In the genomic region with DNA sequence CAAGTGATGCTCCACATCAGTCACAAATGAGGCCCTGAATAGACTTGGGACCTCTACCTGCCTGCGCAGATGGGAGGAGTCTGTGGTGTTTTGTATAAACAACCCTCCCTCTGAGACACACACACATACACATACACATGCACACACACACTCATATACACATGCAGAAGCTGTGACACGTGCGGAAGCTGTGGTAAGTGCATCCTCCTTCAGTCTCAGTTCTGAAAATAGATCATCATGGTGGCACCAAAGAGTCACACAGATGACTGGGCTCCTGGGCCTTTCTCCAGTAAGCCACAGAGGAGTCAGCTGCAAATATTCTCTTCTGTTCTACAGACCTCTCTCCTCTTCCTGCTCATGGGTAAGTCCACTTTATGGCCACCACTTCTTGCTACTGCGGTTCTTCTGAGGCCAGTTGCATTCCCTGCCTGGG, we compare ENCODE assay signal across 9 cellular contexts. TPM values are rescaled to one million over a fixed set of nuclear protein-coding genes. Genes with fewer than 3 reads are reported as not detected.
DNase-seq lines count a peak whose midpoint lies in the region; ATAC-seq and TF ChIP-seq lines count a peak whose summit lies in the region.
"Had no signal": no experiment of that assay in that cellular context is flagged by ENCODE, and none has a peak within 500 bp of the region (broad histone marks: within the 10 kb centered on the region; RNA-seq: fewer than 3 reads in every experiment).

A gene with protein sequence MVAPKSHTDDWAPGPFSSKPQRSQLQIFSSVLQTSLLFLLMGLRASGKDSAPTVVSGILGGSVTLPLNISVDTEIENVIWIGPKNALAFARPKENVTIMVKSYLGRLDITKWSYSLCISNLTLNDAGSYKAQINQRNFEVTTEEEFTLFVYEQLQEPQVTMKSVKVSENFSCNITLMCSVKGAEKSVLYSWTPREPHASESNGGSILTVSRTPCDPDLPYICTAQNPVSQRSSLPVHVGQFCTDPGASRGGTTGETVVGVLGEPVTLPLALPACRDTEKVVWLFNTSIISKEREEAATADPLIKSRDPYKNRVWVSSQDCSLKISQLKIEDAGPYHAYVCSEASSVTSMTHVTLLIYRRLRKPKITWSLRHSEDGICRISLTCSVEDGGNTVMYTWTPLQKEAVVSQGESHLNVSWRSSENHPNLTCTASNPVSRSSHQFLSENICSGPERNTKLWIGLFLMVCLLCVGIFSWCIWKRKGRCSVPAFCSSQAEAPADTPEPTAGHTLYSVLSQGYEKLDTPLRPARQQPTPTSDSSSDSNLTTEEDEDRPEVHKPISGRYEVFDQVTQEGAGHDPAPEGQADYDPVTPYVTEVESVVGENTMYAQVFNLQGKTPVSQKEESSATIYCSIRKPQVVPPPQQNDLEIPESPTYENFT (plus strand): TSS at position 224 of the 433 bp plus-strand sequence. CDS start 14 bp downstream, at position 238.

- H3K4me3 Mint-ChIP-seq in CD8-positive, alpha-beta memory T cell, result peak within 1 kb of the TSS; percentile 96 to 99 (median 97)
- H3K4me3 Mint-ChIP-seq in activated T-helper 1 cell treated with anti-CD3 and anti-CD28 coated beads, Interleukin-12 subunit alpha, Interleukin-12 subunit beta, Interleukin-2, Interleukin-4 antibody, amounts not matched to agents 30 ng/mL and 10 ng/mL and 1 ng/mL, durations not matched to agents 14 hours and 24 hours and 36 hours, result peak within 1 kb of the TSS; percentile 73

- no peak within 1 kb of the TSS for H3K4me2 ChIP-seq in Loucy (ENCODE audit: low read depth, low read length, poor library complexity, severe bottlenecking)

- peak within 1 kb of the TSS; percentile 92 to 98 (median 97) for H3K27ac Mint-ChIP-seq in CD8-positive, alpha-beta memory T cell
- peak within 1 kb of the TSS; percentile 77 for H3K27ac Mint-ChIP-seq in activated T-helper 1 cell treated with anti-CD3 and anti-CD28 coated beads, Interleukin-12 subunit alpha, Interleukin-12 subunit beta, Interleukin-2, Interleukin-4 antibody, amounts not matched to agents 30 ng/mL and 10 ng/mL and 1 ng/mL, durations not matched to agents 14 hours and 24 hours and 36 hours

- H3K4me1 ChIP-seq in CD8-positive, alpha-beta memory T cell (ENCODE audit: insufficient read depth, low read length), result peaks cover 34% of the 10 kb centered on the region
- peaks cover 19% of the 10 kb centered on the region for H3K4me1 ChIP-seq in Loucy (ENCODE audit: insufficient read depth, low read length, poor library complexity, severe bottlenecking)
- H3K4me1 ChIP-seq: thyroid gland had no signal

- H3K27me3 Mint-ChIP-seq in CD8-positive, alpha-beta memory T cell, result no peaks in the 10 kb centered on the region
- H3K27me3 Mint-ChIP-seq in activated T-helper 1 cell treated with anti-CD3 and anti-CD28 coated beads, Interleukin-12 subunit alpha, Interleukin-12 subunit beta, Interleukin-2, Interleukin-4 antibody, amounts not matched to agents 30 ng/mL and 10 ng/mL and 1 ng/mL, durations not matched to agents 14 hours and 24 hours and 36 hours (ENCODE audit: insufficient read depth), result peaks cover 14% of the 10 kb centered on the region

- no peak within 1 kb of the TSS for H3K9ac ChIP-seq in Loucy (ENCODE audit: low read depth, low read length, poor library complexity, severe bottlenecking)

- no peak for TF ChIP-seq CTCF in Loucy (conservative IDR thresholded peaks at IDR 0.05; ENCODE audit: low read length)
- no peak for TF ChIP-seq CTCF in foreskin fibroblast (IDR thresholded peaks at IDR 0.05; ENCODE audit: low read depth, low read length)

- no peaks in the 10 kb centered on the region for H4K20me1 ChIP-seq in Loucy (ENCODE audit: insufficient read depth, low read length, poor library complexity, severe bottlenecking)

- no peaks in the 10 kb centered on the region for H3K9me3 ChIP-seq in CD8-positive, alpha-beta memory T cell (ENCODE audit: low read length)
- no peaks in the 10 kb centered on the region for H3K9me3 ChIP-seq in Loucy (ENCODE audit: insufficient read depth, low read depth, low read length)
- H3K9me3 ChIP-seq: thyroid gland had no signal

- no peaks in the 10 kb centered on the region for H3K9me2 ChIP-seq in Loucy (replicated peaks; ENCODE audit: low read depth, low read length)

- CTCF ChIA-PET in CD8-positive, alpha-beta memory T cell (lab: Charles Lee), result interaction anchor here (0.6 to 5.0 kb wide), 17 partner anchors 10 to 346 kb away, joined by 3 to 21 read pairs (median 4); no protein-coding TSS in a partner anchor

- ATAC-seq in GM21526 (IDR thresholded peaks at IDR 0.05; ENCODE audit: low FRiP score, unreplicated experiment), result peak; percentile 54

- POLR2A ChIA-PET in CD8-positive, alpha-beta memory T cell (lab: Charles Lee), result interaction anchor here (0.6 to 1.6 kb wide), 8 partner anchors 14 to 59 kb away, joined by 3 to 5 read pairs (median 3); no protein-coding TSS in a partner anchor

- H3K36me3 ChIP-seq in CD8-positive, alpha-beta memory T cell (ENCODE audit: insufficient read depth, low read length), result no peaks in the 10 kb centered on the region
- H3K36me3 ChIP-seq in Loucy (ENCODE audit: insufficient read depth, low read length), result no peaks in the 10 kb centered on the region
- H3K36me3 ChIP-seq: thyroid gland had no signal

- H3K4me1 Mint-ChIP-seq in CD8-positive, alpha-beta memory T cell, result peaks cover 55 to 62% (median 57%) of the 10 kb centered on the region in 3 donors
- H3K4me1 Mint-ChIP-seq in activated T-helper 1 cell treated with anti-CD3 and anti-CD28 coated beads, Interleukin-12 subunit alpha, Interleukin-12 subunit beta, Interleukin-2, Interleukin-4 antibody, amounts not matched to agents 30 ng/mL and 10 ng/mL and 1 ng/mL, durations not matched to agents 14 hours and 24 hours and 36 hours (ENCODE audit: low read depth), result peaks cover 67% of the 10 kb centered on the region

- peak within 1 kb of the TSS; percentile 69 for H3K27ac ChIP-seq in CD8-positive, alpha-beta memory T cell (ENCODE audit: low read depth, low read length)
- H3K27ac ChIP-seq: thyroid gland had no signal

- peak; percentile 65 to 93 (median 92) for DNase-seq in CD8-positive, alpha-beta memory T cell
- DNase-seq in activated T-helper 1 cell treated with anti-CD3 and anti-CD28 coated beads, Interleukin-12 subunit alpha, Interleukin-12 subunit beta, Interleukin-2, Interleukin-4 antibody, amounts not matched to agents 30 ng/mL and 10 ng/mL and 1 ng/mL, durations not matched to agents 14 hours and 24 hours and 36 hours (ENCODE audit: low spot score), result peak; percentile 76
- DNase-seq in stimulated activated CD4-positive, alpha-beta T cell treated with anti-CD3 and anti-CD28 coated beads, Interleukin-15, amount 100 ng/mL, for 24 hours, result peak; percentile 82
- DNase-seq in foreskin fibroblast (no peak), NCI-H146 (lab: John Stamatoyannopoulos, UW) (no peak), iPS-NIHi11 (ENCODE audit: low spot score) (no peak)

- H3K27me3 ChIP-seq in CD8-positive, alpha-beta memory T cell (ENCODE audit: insufficient read depth, low read length, poor library complexity, severe bottlenecking), result no peaks in the 10 kb centered on the region
- no peaks in the 10 kb centered on the region for H3K27me3 ChIP-seq in Loucy (ENCODE audit: insufficient read depth, low read length, poor library complexity, severe bottlenecking)
- H3K27me3 ChIP-seq: thyroid gland had no signal

- intact Hi-C loops in activated T-helper 1 cell treated with anti-CD3 and anti-CD28 coated beads, Interleukin-12 subunit alpha, Interleukin-12 subunit beta, Interleukin-2, Interleukin-4 antibody, amounts not matched to agents 30 ng/mL and 10 ng/mL and 1 ng/mL, durations not matched to agents 14 hours and 24 hours and 36 hours (cut with micrococcal nuclease), result loop anchor here (1.0 to 10.0 kb wide), 7 partner anchors 14 to 451 kb away; a partner anchor contains a TSS

- H3K4me3 ChIP-seq in CD8-positive, alpha-beta memory T cell (ENCODE audit: low read length), result peak within 1 kb of the TSS; percentile 80
- H3K4me3 ChIP-seq in Loucy (ENCODE audit: low read length, poor library complexity, severe bottlenecking) (no peak within 1 kb of the TSS), foreskin fibroblast (ENCODE audit: low read depth in 1 of 2, low read length in 2 of 2) (no peak within 1 kb of the TSS)
- H3K4me3 ChIP-seq: thyroid gland had no signal

- H3F3A ChIP-seq in Loucy (ENCODE audit: low read depth), result no peaks in the 10 kb centered on the region

- no peaks in the 10 kb centered on the region for H3K9me3 Mint-ChIP-seq in CD8-positive, alpha-beta memory T cell
- peaks cover 6% of the 10 kb centered on the region for H3K9me3 Mint-ChIP-seq in activated T-helper 1 cell treated with anti-CD3 and anti-CD28 coated beads, Interleukin-12 subunit alpha, Interleukin-12 subunit beta, Interleukin-2, Interleukin-4 antibody, amounts not matched to agents 30 ng/mL and 10 ng/mL and 1 ng/mL, durations not matched to agents 14 hours and 24 hours and 36 hours

- no peaks in the 10 kb centered on the region for H3K79me2 ChIP-seq in Loucy (ENCODE audit: insufficient read depth, low read length)

- 0 out of 2 replicates have a peak within 1 kb of the TSS, but pooled peaks have one; percentile 0 for H2AFZ ChIP-seq in Loucy (ENCODE audit: low read length)

- peaks cover 4 to 46% (median 16%) of the 10 kb centered on the region in 3 donors for H3K36me3 Mint-ChIP-seq in CD8-positive, alpha-beta memory T cell
- peaks cover 3% of the 10 kb centered on the region for H3K36me3 Mint-ChIP-seq in activated T-helper 1 cell treated with anti-CD3 and anti-CD28 coated beads, Interleukin-12 subunit alpha, Interleukin-12 subunit beta, Interleukin-2, Interleukin-4 antibody, amounts not matched to agents 30 ng/mL and 10 ng/mL and 1 ng/mL, durations not matched to agents 14 hours and 24 hours and 36 hours (ENCODE audit: low read depth)

RNA-seq across cellular contexts. Expression of the gene that starts here (rescaled TPM):
- 10 to 100 TPM; 16.4 to 16.5 TPM for total RNA-seq in CD8-positive, alpha-beta memory T cell
- 206 TPM for polyA plus RNA-seq in CD8-positive, alpha-beta memory T cell
- total RNA-seq in activated T-helper 1 cell treated with anti-CD3 and anti-CD28 coated beads, Interleukin-12 subunit alpha, Interleukin-12 subunit beta, Interleukin-2, Interleukin-4 antibody, amounts not matched to agents 30 ng/mL and 10 ng/mL and 1 ng/mL, durations not matched to agents 14 hours and 24 hours and 36 hours, result 0.49 and 0.71 TPM in 2 replicates

Comparison
In these comparisons a context has a peak if more than half of its experiments do, and no peak if none do; other contexts are left out.
1. RNA of the gene that starts here (total RNA-seq): 16.4 to 16.5 TPM in CD8-positive, alpha-beta memory T cell; 0.49 to 0.71 TPM in activated T-helper 1 cell treated with anti-CD3 and anti-CD28 coated beads, Interleukin-12 subunit alpha, Interleukin-12 subunit beta, Interleukin-2, Interleukin-4 antibody, amounts not matched to agents 30 ng/mL and 10 ng/mL and 1 ng/mL, durations not matched to agents 14 hours and 24 hours and 36 hours; every median in the first group is over 10 times any median in the second.
2. Peak in DNase-seq in activated T-helper 1 cell treated with anti-CD3 and anti-CD28 coated beads, Interleukin-12 subunit alpha, Interleukin-12 subunit beta, Interleukin-2, Interleukin-4 antibody, amounts not matched to agents 30 ng/mL and 10 ng/mL and 1 ng/mL, durations not matched to agents 14 hours and 24 hours and 36 hours; RNA of the gene not detected or under 1 TPM.
3. DNase-seq: peak in CD8-positive, alpha-beta memory T cell (5 of 5) and stimulated activated CD4-positive, alpha-beta T cell treated with anti-CD3 and anti-CD28 coated beads, Interleukin-15, amount 100 ng/mL, for 24 hours (single experiment); none in foreskin fibroblast (0 of 2), NCI-H146 (single experiment) and iPS-NIHi11 (single experiment).